ENCODE assay signal across 22 cellular contexts in the genomic region with DNA sequence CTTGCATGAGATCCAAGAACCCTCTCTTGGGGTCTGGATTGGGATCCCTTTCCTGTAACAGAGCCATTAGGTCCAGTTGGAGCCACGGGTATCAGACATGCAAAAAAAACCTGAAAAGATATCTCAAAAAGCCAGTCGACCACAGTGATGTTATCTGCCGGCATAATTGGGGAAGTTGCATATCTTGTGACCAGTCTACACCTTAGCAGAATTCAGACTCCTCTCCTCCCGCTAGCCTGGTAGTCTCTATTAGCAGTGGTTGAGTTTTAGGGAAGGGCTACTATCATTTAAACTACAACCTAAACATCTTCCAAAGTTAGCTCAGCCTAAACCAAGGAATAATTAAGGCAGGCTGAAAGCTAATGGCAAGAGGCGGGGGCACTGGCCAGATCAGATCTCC.
"Had no signal": no experiment of that assay in that cellular context is flagged by ENCODE, and none has a peak within 500 bp of the region (broad histone marks: within the 10 kb centered on the region; RNA-seq: fewer than 3 reads in every experiment).

No MANE protein-coding gene starts in this region.

- H3K27me3 Mint-ChIP-seq: activated naive CD8-positive, alpha-beta T cell treated with anti-CD3 and anti-CD28 coated beads, Interleukin-2, amount 10 ng/mL, durations not matched to agents 7 days and 5 days had no signal

- DNase-seq: activated CD4-positive, alpha-beta T cell treated with anti-CD3 and anti-CD28 coated beads for 4 hours; activated CD8-positive, alpha-beta memory T cell treated with anti-CD3 and anti-CD28 coated beads, Interleukin-2, amount 50 U/mL, for 48 hours; activated CD8-positive, alpha-beta T cell treated with anti-CD3 and anti-CD28 coated beads for 36 hours; activated naive CD4-positive, alpha-beta T cell treated with anti-CD3 and anti-CD28 coated beads, Interleukin-2, amount 50 U/mL, for 16 hours; activated naive CD8-positive, alpha-beta T cell treated with anti-CD3 and anti-CD28 coated beads, Interleukin-2, amount 10 ng/mL, durations not matched to agents 7 days and 5 days; activated T-cell treated with anti-CD3 and anti-CD28 coated beads, Interleukin-2, amount 50 U/mL, for 1 hour; aorta; caudate nucleus; KG1; NCI-H1048; NCI-H146; NCI-H187 treated with DMSO at 0.1 percent for 48 hours; NCI-H2081 treated with DMSO at 0.1 percent for 48 hours; NCI-H446; NCI-H524; PC-3; SHP77 had no signal

- H3K9me3 ChIP-seq: breast epithelium, SJSA1 had no signal

- H3K4me3 Mint-ChIP-seq: activated CD8-positive, alpha-beta T cell treated with anti-CD3 and anti-CD28 coated beads for 36 hours; activated naive CD8-positive, alpha-beta T cell treated with anti-CD3 and anti-CD28 coated beads, Interleukin-2, amount 10 ng/mL, durations not matched to agents 7 days and 5 days; T-helper 1 cell treated with Interleukin-12 subunit alpha and Interleukin-12 subunit beta and Interleukin-4 antibody, amounts not matched to agents 30 μg/mL and 1 μg/mL, for 36 hours had no signal

- H3K27ac Mint-ChIP-seq: activated CD8-positive, alpha-beta T cell treated with anti-CD3 and anti-CD28 coated beads for 36 hours; activated naive CD8-positive, alpha-beta T cell treated with anti-CD3 and anti-CD28 coated beads, Interleukin-2, amount 10 ng/mL, durations not matched to agents 7 days and 5 days; T-helper 1 cell treated with Interleukin-12 subunit alpha and Interleukin-12 subunit beta and Interleukin-4 antibody, amounts not matched to agents 30 μg/mL and 1 μg/mL, for 36 hours had no signal

- H3K36me3 ChIP-seq: breast epithelium, SJSA1 had no signal

- H3K4me3 ChIP-seq: breast epithelium, SJSA1 had no signal

- FAIRE-seq: RCC 7860, TTC549 had no signal

- H3K27ac ChIP-seq: breast epithelium, SJSA1 had no signal

- H3K36me3 Mint-ChIP-seq: activated naive CD8-positive, alpha-beta T cell treated with anti-CD3 and anti-CD28 coated beads, Interleukin-2, amount 10 ng/mL, durations not matched to agents 7 days and 5 days had no signal

- H3K4me1 ChIP-seq: breast epithelium, SJSA1 had no signal

- H3K4me1 Mint-ChIP-seq: activated naive CD8-positive, alpha-beta T cell treated with anti-CD3 and anti-CD28 coated beads, Interleukin-2, amount 10 ng/mL, durations not matched to agents 7 days and 5 days had no signal
